21 cellular contexts compared by ENCODE assay signal in genomic region chr18:44590976-44591375, GRCh38.
"Had no signal": no experiment of that assay in that cellular context is flagged by ENCODE, and none has a peak within 500 bp of the region (broad histone marks: within the 10 kb centered on the region; RNA-seq: fewer than 3 reads in every experiment).

No MANE protein-coding gene starts in this region.

- H3K27me3 Mint-ChIP-seq: activated B cell treated with CpG ODN at 0.5 μM for 24 hours; activated naive CD8-positive, alpha-beta T cell treated with anti-CD3 and anti-CD28 coated beads, Interleukin-2, amount 10 ng/mL, durations not matched to agents 7 days and 5 days had no signal

- H3K9me3 ChIP-seq: heart left ventricle, lower lobe of right lung, suprapubic skin had no signal

- ATAC-seq: activated CD8-positive, alpha-beta T cell treated with anti-CD3 and anti-CD28 coated beads, Interleukin-2, amount 10 ng/mL, durations not matched to agents 7 days and 5 days; foreskin keratinocyte; heart left ventricle; left cardiac atrium; lower lobe of right lung had no signal

- H3K4me1 Mint-ChIP-seq: activated B cell treated with CpG ODN at 0.5 μM for 24 hours; activated naive CD8-positive, alpha-beta T cell treated with anti-CD3 and anti-CD28 coated beads, Interleukin-2, amount 10 ng/mL, durations not matched to agents 7 days and 5 days; naive B cell had no signal

- H3K27ac ChIP-seq: dorsolateral prefrontal cortex, foreskin keratinocyte, lower lobe of right lung, parathyroid adenoma, SJCRH30, suprapubic skin had no signal

- H3K36me3 ChIP-seq: heart left ventricle, lower lobe of right lung, SJCRH30, suprapubic skin had no signal

- DNase-seq: activated B cell treated with CpG ODN at 0.5 μM for 24 hours; activated CD4-positive, alpha-beta T cell treated with anti-CD3 and anti-CD28 coated beads for 48 hours; activated CD8-positive, alpha-beta T cell treated with anti-CD3 and anti-CD28 coated beads, Interleukin-2, amount 10 ng/mL, durations not matched to agents 7 days and 5 days; activated naive CD8-positive, alpha-beta T cell treated with anti-CD3 and anti-CD28 coated beads, Interleukin-2, amount 10 ng/mL, durations not matched to agents 7 days and 5 days; dorsolateral prefrontal cortex; endodermal cell; erythroblast; foreskin keratinocyte; heart left ventricle; left cardiac atrium; lower lobe of right lung; naive B cell; retina; SJCRH30; stimulated activated CD4-positive, alpha-beta T cell treated with anti-CD3 and anti-CD28 coated beads, Interleukin-15, amount 100 ng/mL, for 24 hours; stimulated activated CD4-positive, alpha-beta T cell treated with anti-CD3 and anti-CD28 coated beads, Interleukin-4, amount 100 ng/mL, for 1 hour; stimulated activated naive CD4-positive, alpha-beta T cell treated with Interleukin-2 at 50 U/mL for 16 hours; SW 1271 had no signal

- H3K27me3 ChIP-seq: foreskin keratinocyte, heart left ventricle, SJCRH30, suprapubic skin had no signal

- H3K4me1 ChIP-seq: lower lobe of right lung, parathyroid adenoma had no signal

- H3K4me3 ChIP-seq: dorsolateral prefrontal cortex, heart left ventricle, lower lobe of right lung, SJCRH30, suprapubic skin had no signal

- H3K27ac Mint-ChIP-seq: activated B cell treated with CpG ODN at 0.5 μM for 24 hours; activated CD8-positive, alpha-beta T cell treated with anti-CD3 and anti-CD28 coated beads, Interleukin-2, amount 10 ng/mL, durations not matched to agents 7 days and 5 days; activated naive CD8-positive, alpha-beta T cell treated with anti-CD3 and anti-CD28 coated beads, Interleukin-2, amount 10 ng/mL, durations not matched to agents 7 days and 5 days; activated T-helper 1 cell treated with anti-CD3 and anti-CD28 coated beads, Interleukin-12 subunit alpha, Interleukin-12 subunit beta, Interleukin-2, Interleukin-4 antibody, amounts not matched to agents 30 ng/mL and 10 ng/mL and 1 ng/mL, durations not matched to agents 14 hours and 24 hours and 36 hours; endodermal cell had no signal

- H3K4me3 Mint-ChIP-seq: activated B cell treated with CpG ODN at 0.5 μM for 24 hours; activated CD8-positive, alpha-beta T cell treated with anti-CD3 and anti-CD28 coated beads, Interleukin-2, amount 10 ng/mL, durations not matched to agents 7 days and 5 days; activated naive CD8-positive, alpha-beta T cell treated with anti-CD3 and anti-CD28 coated beads, Interleukin-2, amount 10 ng/mL, durations not matched to agents 7 days and 5 days; activated T-helper 1 cell treated with anti-CD3 and anti-CD28 coated beads, Interleukin-12 subunit alpha, Interleukin-12 subunit beta, Interleukin-2, Interleukin-4 antibody, amounts not matched to agents 30 ng/mL and 10 ng/mL and 1 ng/mL, durations not matched to agents 14 hours and 24 hours and 36 hours; endodermal cell; naive B cell had no signal

- H3K36me3 Mint-ChIP-seq: activated naive CD8-positive, alpha-beta T cell treated with anti-CD3 and anti-CD28 coated beads, Interleukin-2, amount 10 ng/mL, durations not matched to agents 7 days and 5 days; naive B cell had no signal

- H3K9me3 Mint-ChIP-seq: activated B cell treated with CpG ODN at 0.5 μM for 24 hours; activated naive CD8-positive, alpha-beta T cell treated with anti-CD3 and anti-CD28 coated beads, Interleukin-2, amount 10 ng/mL, durations not matched to agents 7 days and 5 days; activated T-helper 1 cell treated with anti-CD3 and anti-CD28 coated beads, Interleukin-12 subunit alpha, Interleukin-12 subunit beta, Interleukin-2, Interleukin-4 antibody, amounts not matched to agents 30 ng/mL and 10 ng/mL and 1 ng/mL, durations not matched to agents 14 hours and 24 hours and 36 hours; endodermal cell; naive B cell had no signal
